ENCODE assay signal across 16 cellular contexts in genomic region chr2:191835539-191836350, GRCh38. TPM values are rescaled to one million over a fixed set of nuclear protein-coding genes. Genes with fewer than 3 reads are reported as not detected.
DNase-seq lines count a peak whose midpoint lies in the region; ATAC-seq and TF ChIP-seq lines count a peak whose summit lies in the region.
"Had no signal": no experiment of that assay in that cellular context is flagged by ENCODE, and none has a peak within 500 bp of the region (broad histone marks: within the 10 kb centered on the region; RNA-seq: fewer than 3 reads in every experiment).

No MANE protein-coding gene starts in this region.

- TF ChIP-seq CTCF in WTC11 (IDR thresholded peaks at IDR 0.05) (no peak), testis (IDR thresholded peaks at IDR 0.05) (no peak), sigmoid colon (IDR thresholded peaks at IDR 0.05) (no peak)

- H3K9me3 Mint-ChIP-seq in WTC11: peaks cover 7% of the 10 kb centered on the region; the same call in 1 of the 2 replicates
- H3K9me3 Mint-ChIP-seq: CD8-positive, alpha-beta T cell; mesothelial cell of epicardium had no signal

- no peak for TF ChIP-seq POLR2A in testis (IDR thresholded peaks at IDR 0.05)
- TF ChIP-seq POLR2A in sigmoid colon (IDR thresholded peaks at IDR 0.05): no peak

- H3K27ac ChIP-seq in testis: no peak overlapping the region
- H3K27ac ChIP-seq in sigmoid colon: no peak overlapping the region
- H3K27ac ChIP-seq in effector memory CD4-positive, alpha-beta T cell (ENCODE audit: insufficient read depth, low read length, poor library complexity, severe bottlenecking): no peak overlapping the region
- H3K27ac ChIP-seq: tibial artery had no signal

- H3K9me3 ChIP-seq in testis: no peaks in the 10 kb centered on the region
- H3K9me3 ChIP-seq in sigmoid colon: no peaks in the 10 kb centered on the region
- no peaks in the 10 kb centered on the region for H3K9me3 ChIP-seq in effector memory CD4-positive, alpha-beta T cell (ENCODE audit: control insufficient read depth, low read length)
- H3K9me3 ChIP-seq: tibial artery had no signal

- H3K27me3 Mint-ChIP-seq in WTC11 (ENCODE audit: low read depth): no peaks in the 10 kb centered on the region

- H3K27me3 ChIP-seq in testis (no peaks in the 10 kb centered on the region), sigmoid colon (no peaks in the 10 kb centered on the region)
- H3K27me3 ChIP-seq in effector memory CD4-positive, alpha-beta T cell (replicated peaks; ENCODE audit: control insufficient read depth, insufficient read depth, low read length, poor library complexity, severe bottlenecking): no peaks in the 10 kb centered on the region
- H3K27me3 ChIP-seq: tibial artery had no signal

- TF ChIP-seq EP300 in sigmoid colon (IDR thresholded peaks at IDR 0.05): no peak

- peaks cover 7% of the 10 kb centered on the region for H3K4me1 ChIP-seq in testis
- peaks cover 0 to 52% (median 38%) of the 10 kb centered on the region in 4 donors for H3K4me1 ChIP-seq in sigmoid colon
- H3K4me1 ChIP-seq in effector memory CD4-positive, alpha-beta T cell (ENCODE audit: control insufficient read depth, insufficient read depth, low read length, poor library complexity, severe bottlenecking): no peaks in the 10 kb centered on the region

- CTCF ChIA-PET in WTC11 (lab: Charles Lee): interaction anchor here (1.0 to 2.7 kb wide), 8 partner anchors 8 to 327 kb away, joined by 3 to 14 read pairs (median 4); partner anchors contain the start of gene CAVIN2

- no peak overlapping the region for H3K27ac Mint-ChIP-seq in WTC11
- H3K27ac Mint-ChIP-seq: CD8-positive, alpha-beta T cell; mesothelial cell of epicardium; T-helper 17 cell had no signal

- no peaks in the 10 kb centered on the region for H3K36me3 Mint-ChIP-seq in WTC11
- H3K36me3 Mint-ChIP-seq: CD8-positive, alpha-beta T cell; mesothelial cell of epicardium had no signal

- H3K36me3 ChIP-seq in testis (ENCODE audit: low read depth, missing control alignments) (no peaks in the 10 kb centered on the region), sigmoid colon (peaks cover 0 to 36% (median 14%) of the 10 kb centered on the region in 4 donors)
- no peaks in the 10 kb centered on the region for H3K36me3 ChIP-seq in effector memory CD4-positive, alpha-beta T cell (ENCODE audit: control insufficient read depth, insufficient read depth, low read length)

- ATAC-seq in Right ventricle myocardium inferior (no peak), WTC11 (peak; percentile 90), left cardiac atrium (peak; percentile 22 to 53)
- no peak for ATAC-seq in stimulated activated naive CD8-positive, alpha-beta T cell treated with anti-CD3 and anti-CD28 coated beads, Interleukin-15, Interleukin-2, amounts not matched to agents 100 U/mL and 50 U/mL, for 24 hours
- ATAC-seq: CD8-positive, alpha-beta T cell; T-helper 17 cell had no signal

- POLR2A ChIA-PET in WTC11 (lab: Charles Lee): no interaction called here

- intact Hi-C loops in Right ventricle myocardium inferior (cut with DNase I) (no loop called here), cardiac septum (cut with DNase I) (no loop called here), left cardiac atrium (cut with DNase I) (no loop called here), testis (cut with DNase I; ENCODE audit: low total_unique reads) (no loop called here), sigmoid colon (cut with DNase I) (no loop called here)

- peaks cover 24% of the 10 kb centered on the region for H3K4me1 Mint-ChIP-seq in WTC11

- 64 to 72% methylated on average over 26 to 28 of the region's 28 CpGs for WGBS in testis, 2 donors
- WGBS in sigmoid colon, 2 donors: 95 to 96% methylated on average over 28 of the region's 28 CpGs

- peak overlapping the region; percentile 0 to 25 for H3K4me3 ChIP-seq in testis
- H3K4me3 ChIP-seq in sigmoid colon: no peak overlapping the region
- H3K4me3 ChIP-seq in effector memory CD4-positive, alpha-beta T cell (ENCODE audit: insufficient read depth, low read depth, low read length, poor library complexity, severe bottlenecking): no peak overlapping the region
- H3K4me3 ChIP-seq: tibial artery had no signal

- DNase-seq in Right ventricle myocardium inferior (ENCODE audit: missing footprints) (peak; percentile 59), cardiac septum (ENCODE audit: low spot score) (no peak), WTC11 (ENCODE audit: low spot score) (peak; percentile 58), left cardiac atrium (peak; percentile 30), testis (no peak), sigmoid colon (no peak)
- DNase-seq in stimulated activated naive CD8-positive, alpha-beta T cell treated with anti-CD3 and anti-CD28 coated beads, Interleukin-15, Interleukin-2, amounts not matched to agents 100 U/mL and 50 U/mL, for 24 hours: no peak
- DNase-seq in effector memory CD4-positive, alpha-beta T cell: no peak
- DNase-seq: 8988T; activated effector memory CD4-positive, alpha-beta T cell treated with Interleukin-2 at 50 U/mL for 16 hours; CD8-positive, alpha-beta T cell; NCI-H1436; occipital lobe; T-helper 17 cell; tibial artery had no signal

- no peak overlapping the region for H3K4me3 Mint-ChIP-seq in WTC11
- H3K4me3 Mint-ChIP-seq: CD8-positive, alpha-beta T cell; mesothelial cell of epicardium; T-helper 17 cell had no signal

TF ChIP-seq in WTC11, 78 proteins besides CTCF, POLR2A, EP300 and RAD21:
- TF ChIP-seq PREB (CRISPR knock-in tag; IDR thresholded peaks at IDR 0.05; ENCODE audit: borderline replicate concordance): no peak
- no peak for TF ChIP-seq ZNF263 (CRISPR knock-in tag; IDR thresholded peaks at IDR 0.05; ENCODE audit: low read depth)
- no peak for TF ChIP-seq IRF2 (CRISPR knock-in tag; IDR thresholded peaks at IDR 0.05; ENCODE audit: borderline replicate concordance, low read depth)
- TF ChIP-seq FOXJ3 (CRISPR knock-in tag; IDR thresholded peaks at IDR 0.05; ENCODE audit: borderline replicate concordance): no peak
- TF ChIP-seq MXD4 (CRISPR knock-in tag; IDR thresholded peaks at IDR 0.05; ENCODE audit: borderline replicate concordance): no peak
- no peak for TF ChIP-seq FOXP4 (CRISPR knock-in tag; IDR thresholded peaks at IDR 0.05)
- no peak for TF ChIP-seq MYBL2 (CRISPR knock-in tag; IDR thresholded peaks at IDR 0.05)

RNA-seq across cellular contexts. Expression of gene CAVIN2, which starts 11.1 kb away (rescaled TPM):
- total RNA-seq in Right ventricle myocardium inferior (109 TPM), cardiac septum (145 TPM), WTC11 (2021) (0.14 to 0.28 TPM (median 0.27 TPM) in 3 replicates), left cardiac atrium (100 to 1,000 TPM; 106 to 145 TPM), testis (1 to 10 TPM; 4.1 to 5.1 TPM), sigmoid colon (100 to 1,000 TPM; 138 to 201 (median 190) TPM)
- polyA plus RNA-seq in testis (ENCODE audit: insufficient read depth, low read depth, low replicate concordance) (3.3 TPM), sigmoid colon (10 to 100 TPM in 2 of 3 donors, 1 to 10 TPM in 1; 1.4 to 15.6 (median 14.4) TPM)
- total RNA-seq: CD8-positive, alpha-beta T cell had no signal

Comparison
In these comparisons a context has a peak if more than half of its experiments do, and no peak if none do; other contexts are left out.
1. ATAC-seq: peak in WTC11 (single experiment) and left cardiac atrium (2 of 2); none in Right ventricle myocardium inferior (single experiment) and stimulated activated naive CD8-positive, alpha-beta T cell treated with anti-CD3 and anti-CD28 coated beads, Interleukin-15, Interleukin-2, amounts not matched to agents 100 U/mL and 50 U/mL, for 24 hours (single experiment).
2. DNase-seq: peak in Right ventricle myocardium inferior (single experiment), WTC11 (single experiment) and left cardiac atrium (single experiment); none in cardiac septum (single experiment), testis (single experiment), stimulated activated naive CD8-positive, alpha-beta T cell treated with anti-CD3 and anti-CD28 coated beads, Interleukin-15, Interleukin-2, amounts not matched to agents 100 U/mL and 50 U/mL, for 24 hours (single experiment), sigmoid colon (single experiment) and effector memory CD4-positive, alpha-beta T cell (0 of 3).
3. H3K4me3 ChIP-seq: peak in testis (2 of 2); none in sigmoid colon (0 of 4) and effector memory CD4-positive, alpha-beta T cell (single experiment).
4. RNA of gene CAVIN2, which starts 11.1 kb away (total RNA-seq): 138 to 201 TPM in sigmoid colon, 106 to 145 TPM in left cardiac atrium, 145 TPM in cardiac septum (single experiment) and 109 TPM in Right ventricle myocardium inferior (single experiment); 4.1 to 5.1 TPM in testis and 0.14 to 0.28 TPM in WTC11; every median in the first group is over 10 times any median in the second.